Comparison of ENCODE assay signal across 21 cellular contexts in the genomic region with DNA sequence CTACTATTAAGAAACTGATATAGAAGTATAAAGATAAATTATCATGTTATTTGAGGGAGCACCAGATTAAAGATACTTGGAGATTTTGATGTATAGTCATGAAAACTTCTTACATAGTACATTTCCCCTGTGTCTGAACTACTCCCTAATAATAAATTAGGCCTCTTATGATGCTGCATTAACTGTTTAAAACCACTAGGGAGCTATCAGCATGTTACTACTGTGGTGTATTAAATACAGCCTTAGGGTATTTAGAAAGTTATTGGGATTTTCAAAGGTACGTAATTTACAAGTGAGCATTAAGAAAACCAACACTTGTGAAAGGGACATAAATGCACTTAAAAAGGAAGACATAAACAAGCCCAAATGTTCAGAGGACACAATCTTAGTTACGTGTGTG.
DNase-seq lines count a peak whose midpoint lies in the region; ATAC-seq, FAIRE-seq and TF ChIP-seq lines count a peak whose summit lies in the region.
"Had no signal": no experiment of that assay in that cellular context is flagged by ENCODE, and none has a peak within 500 bp of the region (broad histone marks: within the 10 kb centered on the region; RNA-seq: fewer than 3 reads in every experiment).

No MANE protein-coding gene starts in this region.

- H3K79me1 ChIP-seq in H1 (ENCODE audit: low read depth, low read length): no peaks in the 10 kb centered on the region

- POLR2A ChIA-PET in H1 (lab: Charles Lee; ENCODE audit: partially characterized antibody): no interaction called here

- H3K23ac ChIP-seq in H1 (ENCODE audit: insufficient read length): no peak overlapping the region

- no peak overlapping the region for H3K9ac ChIP-seq in H1 (replicated peaks in 1 of 4; ENCODE audit: extremely low read depth in 1 of 4, low read depth in 3 of 4, low read length in 3 of 4)
- H3K9ac ChIP-seq: KMS-11 had no signal

- CTCF ChIA-PET in H1 (lab: Charles Lee; ENCODE audit: partially characterized antibody): no interaction called here

- H3K4me2 ChIP-seq in H1 (ENCODE audit: insufficient read depth in 1 of 2, low read depth in 2 of 2, low read length in 2 of 2): no peak overlapping the region
- H3K4me2 ChIP-seq: A549, KMS-11 had no signal

- H2BK20ac ChIP-seq in H1 (ENCODE audit: low read length): no peak overlapping the region

- no peak for TF ChIP-seq POLR2A in H1 (IDR thresholded peaks at IDR 0.05; ENCODE audit: control extremely low read depth in 1 of 2, low read depth in 2 of 2, low read length in 2 of 2)

- H3K9me3 ChIP-seq in H1 (ENCODE audit: insufficient read depth in 2 of 2, low read depth in 1 of 2, low read length in 1 of 2): no peaks in the 10 kb centered on the region
- H3K9me3 ChIP-seq: A549, BE2C, HAP-1 had no signal

- no peak overlapping the region for H2AK5ac ChIP-seq in H1 (ENCODE audit: low read depth, low read length)

- H2BK15ac ChIP-seq in H1 (ENCODE audit: low read length): no peak overlapping the region

- no peak for FAIRE-seq in D721Med (lab: Jason Lieb, UNC)
- peak; percentile 13 for FAIRE-seq in H1 (lab: Jason Lieb, UNC)
- FAIRE-seq: A549, HTR-8/SVneo had no signal

- no peak overlapping the region for H4K91ac ChIP-seq in H1 (replicated peaks; ENCODE audit: insufficient read length, low read length)

- H4K5ac ChIP-seq in H1 (ENCODE audit: insufficient read length, low read depth, low read length): no peak overlapping the region

- no peak overlapping the region for H3K56ac ChIP-seq in H1 (replicated peaks; ENCODE audit: insufficient read length, low read depth, low read length)

- TF ChIP-seq CTCF in D721Med (IDR thresholded peaks at IDR 0.05; ENCODE audit: insufficient read depth, missing control alignments) (peak; percentile 21), H1 (IDR thresholded peaks at IDR 0.05; ENCODE audit: control extremely low read depth in 1 of 3, insufficient read depth in 1 of 3, low read depth in 1 of 3, low read length in 3 of 3) (peak in 1 of 3 experiments; percentile 1; a peak in 1 of 4 replicates)

- no peak overlapping the region for H2BK12ac ChIP-seq in H1 (ENCODE audit: low read depth, low read length)

- H3K27ac ChIP-seq in H1 (ENCODE audit: low read depth, low read length): no peak overlapping the region
- H3K27ac ChIP-seq: A549, KMS-11 had no signal

- no peak overlapping the region for H4K8ac ChIP-seq in H1 (ENCODE audit: extremely low read depth, insufficient read depth, low read length)

- H3K14ac ChIP-seq in H1 (ENCODE audit: insufficient read length): no peak overlapping the region

- WGBS in H1 (ENCODE audit: extremely low coverage in 1 of 2, insufficient coverage in 1 of 2, insufficient read length in 1 of 2, insufficient replicate concordance in 2 of 2, low coverage in 1 of 2, low lambda C conversion rate in 2 of 2, missing lambda C conversion rate in 1 of 2), 2 experiments: 74% methylated on average over 2 of the region's 2 CpGs; no CpG with 5 or more reads in 1 of the 2 experiments

- no peaks in the 10 kb centered on the region for H3K27me3 ChIP-seq in H1 (replicated peaks in 1 of 4; ENCODE audit: control insufficient read depth in 3 of 4, extremely low read depth in 1 of 4, insufficient read depth in 3 of 4, low read length in 3 of 4)
- H3K27me3 ChIP-seq: BE2C had no signal

- no peak overlapping the region for H2AFZ ChIP-seq in H1 (ENCODE audit: low read length)

- no peak overlapping the region for H3K4me3 ChIP-seq in H1 (ENCODE audit: extremely low read depth in 1 of 4, insufficient read depth in 2 of 4, low read depth in 3 of 4, low read length in 4 of 4)
- H3K4me3 ChIP-seq: A549, HAP-1 had no signal

- DNase-seq in D721Med (ENCODE audit: insufficient read length, low spot score) (no peak), NCI-H69 (lab: John Stamatoyannopoulos, UW) (peak; percentile 10), H1 (ENCODE audit: low read depth in 1 of 2, low spot score in 2 of 2) (no peak), renal cortical epithelial cell (ENCODE audit: low read depth) (peak; percentile 39), NCI-H2171 (lab: John Stamatoyannopoulos, UW) (no peak), NCI-H2081 (lab: John Stamatoyannopoulos, UW) (no peak)
- DNase-seq: BE2C; CD4-positive, CD25-positive, alpha-beta regulatory T cell; DMS79 treated with DMSO at 0.1 percent for 48 hours; NCI-H1694 treated with DMSO at 0.1 percent for 48 hours; NCI-H510A treated with DMSO at 0.1 percent for 48 hours; NCI-H774; OCI-M1; Right ventricle myocardium superior; SW 1271; T-helper 17 cell had no signal

- H3K36me3 ChIP-seq in H1 (ENCODE audit: control insufficient read depth in 2 of 4, insufficient read depth in 4 of 4, low read length in 3 of 4): no peaks in the 10 kb centered on the region
- H3K36me3 ChIP-seq: BE2C, HAP-1 had no signal

- no peaks in the 10 kb centered on the region; the same call in 1 of the 2 replicates for H3K23me2 ChIP-seq in H1 (ENCODE audit: low read depth, low read length)

- no peak for ATAC-seq in HG03442 (IDR thresholded peaks at IDR 0.05; ENCODE audit: unreplicated experiment)
- ATAC-seq: A549, T-helper 17 cell had no signal

- no peak for TF ChIP-seq RAD21 in H1 (IDR thresholded peaks at IDR 0.05 in 1 of 2, conservative IDR thresholded peaks at IDR 0.05 in 1 of 2; ENCODE audit: low read depth in 2 of 2, low read length in 2 of 2)

- H3K4me1 ChIP-seq in H1 (replicated peaks in 1 of 4; ENCODE audit: control insufficient read depth in 3 of 4, insufficient read depth in 4 of 4, low read length in 3 of 4): no peaks in the 10 kb centered on the region; a peak in 1 of 7 replicates
- H3K4me1 ChIP-seq: A549, BE2C, HAP-1 had no signal

- no peak overlapping the region for H2BK5ac ChIP-seq in H1 (ENCODE audit: low read depth, low read length)

- TF ChIP-seq EP300 in H1 (IDR thresholded peaks at IDR 0.05; ENCODE audit: borderline replicate concordance in 1 of 2, low read depth in 2 of 2, low read length in 2 of 2): no peak

- no peaks in the 10 kb centered on the region for H4K20me1 ChIP-seq in H1 (replicated peaks in 1 of 2; ENCODE audit: control insufficient read depth in 1 of 2, insufficient read depth in 2 of 2, low read length in 2 of 2)

- no peak overlapping the region for H3K18ac ChIP-seq in H1 (ENCODE audit: extremely low read depth, low read length)

- H3K79me2 ChIP-seq in H1 (ENCODE audit: control insufficient read depth in 1 of 2, insufficient read depth in 2 of 2, low read length in 2 of 2): no peaks in the 10 kb centered on the region

- H2BK120ac ChIP-seq in H1 (replicated peaks; ENCODE audit: low read depth, low read length): no peak overlapping the region

- no peak overlapping the region for H3K4ac ChIP-seq in H1 (replicated peaks; ENCODE audit: insufficient read length, low read depth, low read length)

TF ChIP-seq in H1, 55 proteins besides CTCF, POLR2A, EP300 and RAD21:
- TF ChIP-seq NANOG (IDR thresholded peaks at IDR 0.05; ENCODE audit: insufficient read depth, low read depth, low read length, poor library complexity, severe bottlenecking) (no peak), SIN3A (conservative IDR thresholded peaks at IDR 0.05 in 1 of 2, IDR thresholded peaks at IDR 0.05 in 1 of 2; ENCODE audit: low read depth in 1 of 2, low read length in 2 of 2) (no peak), HDAC2 (IDR thresholded peaks at IDR 0.05; ENCODE audit: borderline replicate concordance in 1 of 2, low read depth in 2 of 2, low read length in 2 of 2) (no peak), BCL11A (IDR thresholded peaks at IDR 0.05; ENCODE audit: low read depth in 2 of 2, low read length in 2 of 2) (no peak), CHD1 (IDR thresholded peaks at IDR 0.05; ENCODE audit: low read depth, low read length) (no peak), RBBP5 (IDR thresholded peaks at IDR 0.05; ENCODE audit: borderline replicate concordance, low read depth, low read length) (no peak), YY1 (IDR thresholded peaks at IDR 0.05; ENCODE audit: low read depth, low read length) (no peak), NRF1 (IDR thresholded peaks at IDR 0.05; ENCODE audit: low read depth, low read length) (no peak), GTF2F1 (IDR thresholded peaks at IDR 0.05; ENCODE audit: borderline replicate concordance, low read depth, low read length) (no peak), ASH2L (IDR thresholded peaks at IDR 0.05; ENCODE audit: low read length) (no peak), SUZ12 (IDR thresholded peaks at IDR 0.05; ENCODE audit: low read length) (no peak), MAX (IDR thresholded peaks at IDR 0.05) (no peak), SRF (IDR thresholded peaks at IDR 0.05; ENCODE audit: low read depth, low read length) (no peak), CREB1 (IDR thresholded peaks at IDR 0.05) (no peak), ATF3 (IDR thresholded peaks at IDR 0.05; ENCODE audit: insufficient read depth, low read depth, low read length) (no peak), TAF7 (optimal IDR thresholded peaks at IDR 0.05; ENCODE audit: borderline replicate concordance, low read depth, low read length) (no peak)

Comparison
In these comparisons a context has a peak if more than half of its experiments do, and no peak if none do; other contexts are left out.
1. DNase-seq: peak in NCI-H69 (single experiment) and renal cortical epithelial cell (single experiment); none in D721Med (single experiment), H1 (0 of 2), NCI-H2171 (single experiment) and NCI-H2081 (0 of 2).